ENCODE assay signal across 27 cellular contexts in the genomic region with DNA sequence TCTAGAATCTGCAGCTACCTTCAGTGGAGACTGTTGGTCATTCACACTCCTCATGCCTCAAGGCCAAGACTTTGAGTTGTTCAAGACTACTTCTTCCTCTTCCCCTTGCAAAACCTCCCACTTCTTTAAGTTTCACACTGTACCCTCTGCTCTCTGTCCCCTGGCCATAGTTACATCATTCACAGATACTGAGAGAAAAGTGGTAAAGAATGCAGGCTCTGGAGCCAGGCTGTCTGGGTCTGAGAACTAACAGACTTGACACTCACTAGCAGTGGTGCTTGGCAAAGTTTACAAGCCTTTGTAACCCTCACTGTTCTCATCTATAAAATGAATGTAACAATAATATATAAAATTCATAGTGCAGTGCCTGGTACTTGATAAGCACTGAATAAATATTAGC.
"Had no signal": no experiment of that assay in that cellular context is flagged by ENCODE, and none has a peak within 500 bp of the region (broad histone marks: within the 10 kb centered on the region; RNA-seq: fewer than 3 reads in every experiment).

No MANE protein-coding gene starts in this region.

- H2AFZ ChIP-seq: neural progenitor cell, parathyroid adenoma had no signal

- H3K4me3 ChIP-seq: cardiac muscle cell, lower lobe of right lung, neural progenitor cell, right atrium auricular region, spleen, tibial nerve had no signal

- DNase-seq: activated B cell treated with CpG ODN at 0.5 μM for 24 hours; activated CD4-positive, alpha-beta T cell treated with anti-CD3 and anti-CD28 coated beads, Interleukin-2, amount 50 U/mL, for 1 hour; activated CD8-positive, alpha-beta T cell treated with anti-CD3 and anti-CD28 coated beads for 36 hours; activated gamma-delta T cell treated with Interleukin-2 at 50 U/mL for 16 hours; activated naive CD4-positive, alpha-beta T cell treated with anti-CD3 and anti-CD28 coated beads, Interleukin-2, amount 50 U/mL, for 16 hours; activated T-cell treated with anti-CD3 and anti-CD28 coated beads, Interleukin-2, amount 50 U/mL, for 4 hours; cerebellar nuclear complex; cortex of kidney; effector memory CD8-positive, alpha-beta T cell; erythroblast; foreskin fibroblast; head of caudate nucleus; hippocampal formation; lower lobe of right lung; mesenchymal stem cell; natural killer cell; occipital lobe; spleen; stimulated activated naive CD4-positive, alpha-beta T cell treated with Interleukin-2 at 50 U/mL for 16 hours; T-helper 1 cell had no signal

- H3K9ac ChIP-seq: neural progenitor cell, parathyroid adenoma had no signal

- ATAC-seq: activated CD8-positive, alpha-beta T cell treated with anti-CD3 and anti-CD28 coated beads for 36 hours; activated T-helper 17 cell treated with anti-CD3 and anti-CD28 coated beads, Interleukin-2, amount 50 U/mL, for 72 hours; effector memory CD8-positive, alpha-beta T cell; left lobe of liver; lower lobe of right lung; natural killer cell had no signal

- H3K79me2 ChIP-seq: parathyroid adenoma had no signal

- H3K9me3 ChIP-seq: lower lobe of right lung, right atrium auricular region, spleen, tibial nerve had no signal

- H3K4me2 ChIP-seq: neural progenitor cell had no signal

- H3K36me3 ChIP-seq: cardiac muscle cell, lower lobe of right lung, neural progenitor cell, right atrium auricular region, spleen, tibial nerve had no signal

- H3K27ac ChIP-seq: lower lobe of right lung, neural progenitor cell, parathyroid adenoma, right atrium auricular region, spleen, tibial nerve had no signal

- H3K27me3 ChIP-seq: cardiac muscle cell, neural progenitor cell, right atrium auricular region, spleen, tibial nerve had no signal

- H3K4me1 ChIP-seq: lower lobe of right lung, parathyroid adenoma, right atrium auricular region, spleen, tibial nerve had no signal
